ENCODE assay signal across 23 cellular contexts in genomic region chr6:157748839-157749571, GRCh38.
A peak's percentile ranks its signal among the peaks of the same experiment; 100 is the strongest.
DNase-seq lines count a peak whose midpoint lies in the region; ATAC-seq and TF ChIP-seq lines count a peak whose summit lies in the region.
"Had no signal": no experiment of that assay in that cellular context is flagged by ENCODE, and none has a peak within 500 bp of the region (broad histone marks: within the 10 kb centered on the region; RNA-seq: fewer than 3 reads in every experiment).

No MANE protein-coding gene starts in this region.

- no peak for DNase-seq in activated CD4-positive, alpha-beta memory T cell treated with anti-CD3 and anti-CD28 coated beads for 36 hours
- DNase-seq in activated CD4-positive, alpha-beta memory T cell treated with anti-CD3 and anti-CD28 coated beads, Interleukin-2, amount 10 ng/mL, durations not matched to agents 7 days and 5 days: no peak
- DNase-seq in CD8-positive, alpha-beta T cell: no peak
- no peak for DNase-seq in naive thymus-derived CD8-positive, alpha-beta T cell
- DNase-seq in MG63 (no peak), COLO668 (lab: John Stamatoyannopoulos, UW; ENCODE audit: unreplicated experiment) (no peak)
- DNase-seq: activated T-cell treated with anti-CD3 and anti-CD28 coated beads, Interleukin-2, amount 50 U/mL, for 1 hour; caudate nucleus; CD4-positive, alpha-beta memory T cell; NCI-H1092; NCI-H1694; NCI-H446; NCI-H748 treated with DMSO at 0.1 percent for 48 hours; sigmoid colon; SK-N-SH; stimulated activated CD4-positive, alpha-beta T cell treated with anti-CD3 and anti-CD28 coated beads, Interleukin-12 subunit alpha, Interleukin-12 subunit beta, amount 100 ng/mL, for 4 hours; stimulated activated CD4-positive, alpha-beta T cell treated with anti-CD3 and anti-CD28 coated beads, Interleukin-2, amount 100 ng/mL, for 48 hours; upper lobe of left lung had no signal

- peaks cover 7% of the 10 kb centered on the region for H3K9me3 Mint-ChIP-seq in activated CD4-positive, alpha-beta memory T cell treated with anti-CD3 and anti-CD28 coated beads for 36 hours
- H3K9me3 Mint-ChIP-seq in activated CD4-positive, alpha-beta memory T cell treated with anti-CD3 and anti-CD28 coated beads, Interleukin-2, amount 10 ng/mL, durations not matched to agents 7 days and 5 days: peaks cover 4% of the 10 kb centered on the region
- H3K9me3 Mint-ChIP-seq in CD8-positive, alpha-beta T cell: peaks cover 3% of the 10 kb centered on the region
- H3K9me3 Mint-ChIP-seq in activated naive CD8-positive, alpha-beta T cell (ENCODE audit: low read depth): peaks cover 5% of the 10 kb centered on the region
- H3K9me3 Mint-ChIP-seq in naive thymus-derived CD8-positive, alpha-beta T cell: peaks cover 0 to 30% (median 7%) of the 10 kb centered on the region in 9 donors

- no peaks in the 10 kb centered on the region for H3K9me3 ChIP-seq in CD8-positive, alpha-beta T cell (ENCODE audit: low read length)
- H3K9me3 ChIP-seq in MG63: no peaks in the 10 kb centered on the region; the same call in 1 of the 2 replicates
- H3K9me3 ChIP-seq: prostate gland, sigmoid colon, SK-N-SH, upper lobe of left lung had no signal

- H3K4me3 Mint-ChIP-seq in activated CD4-positive, alpha-beta memory T cell treated with anti-CD3 and anti-CD28 coated beads for 36 hours: no peak overlapping the region
- no peak overlapping the region for H3K4me3 Mint-ChIP-seq in activated CD4-positive, alpha-beta memory T cell treated with anti-CD3 and anti-CD28 coated beads, Interleukin-2, amount 10 ng/mL, durations not matched to agents 7 days and 5 days
- no peak overlapping the region for H3K4me3 Mint-ChIP-seq in CD8-positive, alpha-beta T cell
- peak overlapping the region; percentile 51 for H3K4me3 Mint-ChIP-seq in activated naive CD8-positive, alpha-beta T cell
- H3K4me3 Mint-ChIP-seq in naive thymus-derived CD8-positive, alpha-beta T cell: peak overlapping the region in 4 of 10 donors; percentile 22 to 39 (median 30)
- H3K4me3 Mint-ChIP-seq: CD4-positive, alpha-beta memory T cell had no signal

- peak overlapping the region; percentile 7 for H3K27ac Mint-ChIP-seq in activated CD4-positive, alpha-beta memory T cell treated with anti-CD3 and anti-CD28 coated beads for 36 hours
- no peak overlapping the region for H3K27ac Mint-ChIP-seq in activated CD4-positive, alpha-beta memory T cell treated with anti-CD3 and anti-CD28 coated beads, Interleukin-2, amount 10 ng/mL, durations not matched to agents 7 days and 5 days
- H3K27ac Mint-ChIP-seq in CD8-positive, alpha-beta T cell: peak overlapping the region; percentile 72
- peak overlapping the region; percentile 94 for H3K27ac Mint-ChIP-seq in activated naive CD8-positive, alpha-beta T cell
- peak overlapping the region in 9 of 10 donors; percentile 11 to 90 (median 52) for H3K27ac Mint-ChIP-seq in naive thymus-derived CD8-positive, alpha-beta T cell
- H3K27ac Mint-ChIP-seq: CD4-positive, alpha-beta memory T cell had no signal

- H3K4me1 ChIP-seq in CD8-positive, alpha-beta T cell (ENCODE audit: insufficient read depth, low read length): peaks cover 8% of the 10 kb centered on the region
- H3K4me1 ChIP-seq: prostate gland, sigmoid colon, upper lobe of left lung had no signal

- no peaks in the 10 kb centered on the region for H3K27me3 ChIP-seq in CD8-positive, alpha-beta T cell (ENCODE audit: insufficient read depth, low read length)
- no peaks in the 10 kb centered on the region for H3K27me3 ChIP-seq in MG63
- H3K27me3 ChIP-seq: sigmoid colon, upper lobe of left lung had no signal

- H3K4me1 Mint-ChIP-seq in activated CD4-positive, alpha-beta memory T cell treated with anti-CD3 and anti-CD28 coated beads for 36 hours (ENCODE audit: low read depth): peaks cover 48% of the 10 kb centered on the region
- peaks cover 8% of the 10 kb centered on the region for H3K4me1 Mint-ChIP-seq in activated CD4-positive, alpha-beta memory T cell treated with anti-CD3 and anti-CD28 coated beads, Interleukin-2, amount 10 ng/mL, durations not matched to agents 7 days and 5 days
- H3K4me1 Mint-ChIP-seq in CD8-positive, alpha-beta T cell (ENCODE audit: low read depth): peaks cover 15% of the 10 kb centered on the region
- peaks cover 60% of the 10 kb centered on the region for H3K4me1 Mint-ChIP-seq in activated naive CD8-positive, alpha-beta T cell (ENCODE audit: low read depth)
- H3K4me1 Mint-ChIP-seq in naive thymus-derived CD8-positive, alpha-beta T cell: peaks cover 8 to 18% (median 15%) of the 10 kb centered on the region in 4 donors

- H3K27me3 Mint-ChIP-seq in activated CD4-positive, alpha-beta memory T cell treated with anti-CD3 and anti-CD28 coated beads for 36 hours: peaks cover 2% of the 10 kb centered on the region
- peaks cover 16% of the 10 kb centered on the region for H3K27me3 Mint-ChIP-seq in activated CD4-positive, alpha-beta memory T cell treated with anti-CD3 and anti-CD28 coated beads, Interleukin-2, amount 10 ng/mL, durations not matched to agents 7 days and 5 days
- no peaks in the 10 kb centered on the region for H3K27me3 Mint-ChIP-seq in CD8-positive, alpha-beta T cell (ENCODE audit: low read depth)
- no peaks in the 10 kb centered on the region for H3K27me3 Mint-ChIP-seq in activated naive CD8-positive, alpha-beta T cell
- H3K27me3 Mint-ChIP-seq in naive thymus-derived CD8-positive, alpha-beta T cell: peaks cover 0 to 2% (median 0%) of the 10 kb centered on the region in 5 donors

- H3K27ac ChIP-seq in CD8-positive, alpha-beta T cell (ENCODE audit: low read depth, low read length): no peak overlapping the region
- H3K27ac ChIP-seq: prostate gland, sigmoid colon, upper lobe of left lung had no signal

- CTCF ChIA-PET in activated CD4-positive, alpha-beta memory T cell treated with anti-CD3 and anti-CD28 coated beads for 36 hours (lab: Charles Lee): no interaction called here
- CTCF ChIA-PET in activated CD4-positive, alpha-beta memory T cell treated with anti-CD3 and anti-CD28 coated beads, Interleukin-2, amount 10 ng/mL, durations not matched to agents 7 days and 5 days (lab: Charles Lee): interaction anchor here (0.7 to 0.8 kb wide), 2 partner anchors 45 to 125 kb away, joined by 3 to 4 read pairs; no protein-coding TSS in a partner anchor
- CTCF ChIA-PET in CD8-positive, alpha-beta T cell (lab: Charles Lee): no interaction called here

- no peaks in the 10 kb centered on the region for H3K36me3 Mint-ChIP-seq in activated CD4-positive, alpha-beta memory T cell treated with anti-CD3 and anti-CD28 coated beads for 36 hours
- H3K36me3 Mint-ChIP-seq in activated CD4-positive, alpha-beta memory T cell treated with anti-CD3 and anti-CD28 coated beads, Interleukin-2, amount 10 ng/mL, durations not matched to agents 7 days and 5 days (ENCODE audit: low read depth): no peaks in the 10 kb centered on the region
- no peaks in the 10 kb centered on the region for H3K36me3 Mint-ChIP-seq in CD8-positive, alpha-beta T cell
- peaks cover 9% of the 10 kb centered on the region for H3K36me3 Mint-ChIP-seq in activated naive CD8-positive, alpha-beta T cell
- peaks cover 0 to 8% (median 0%) of the 10 kb centered on the region in 3 donors for H3K36me3 Mint-ChIP-seq in naive thymus-derived CD8-positive, alpha-beta T cell
- H3K36me3 Mint-ChIP-seq: CD4-positive, alpha-beta memory T cell had no signal

- no peak overlapping the region for H3K4me3 ChIP-seq in CD8-positive, alpha-beta T cell (ENCODE audit: low read depth, low read length)
- no peak overlapping the region for H3K4me3 ChIP-seq in MG63
- H3K4me3 ChIP-seq: prostate gland, sigmoid colon, upper lobe of left lung had no signal

- POLR2A ChIA-PET in activated CD4-positive, alpha-beta memory T cell treated with anti-CD3 and anti-CD28 coated beads for 36 hours (lab: Charles Lee): no interaction called here
- POLR2A ChIA-PET in activated CD4-positive, alpha-beta memory T cell treated with anti-CD3 and anti-CD28 coated beads, Interleukin-2, amount 10 ng/mL, durations not matched to agents 7 days and 5 days (lab: Charles Lee): no interaction called here
- POLR2A ChIA-PET in CD8-positive, alpha-beta T cell (lab: Charles Lee): interaction anchor here (0.7 kb wide), 1 partner anchor 328 kb away, joined by 3 read pairs; no protein-coding TSS in a partner anchor
- POLR2A ChIA-PET in naive thymus-derived CD8-positive, alpha-beta T cell (lab: Charles Lee): interaction anchor here (0.6 kb wide), 1 partner anchor 12 kb away, joined by 3 read pairs; no protein-coding TSS in a partner anchor

- no peak for ATAC-seq in CD8-positive, alpha-beta T cell
- peak in 1 of 2 donors; percentile 76 for ATAC-seq in naive thymus-derived CD8-positive, alpha-beta T cell
- no peak for ATAC-seq in HG03521 (IDR thresholded peaks at IDR 0.05; ENCODE audit: unreplicated experiment)
- ATAC-seq: activated CD4-positive, CD25-positive, alpha-beta regulatory T cell treated with anti-CD3 and anti-CD28 coated beads, Interleukin-2, amount 50 U/mL, for 24 hours; Right ventricle myocardium inferior had no signal

- TF ChIP-seq CTCF in CD8-positive, alpha-beta T cell (IDR thresholded peaks at IDR 0.05): no peak

- no peaks in the 10 kb centered on the region for H3K36me3 ChIP-seq in CD8-positive, alpha-beta T cell (ENCODE audit: insufficient read depth, low read length)
- H3K36me3 ChIP-seq in MG63: no peaks in the 10 kb centered on the region
- H3K36me3 ChIP-seq: prostate gland, sigmoid colon, upper lobe of left lung had no signal

- intact Hi-C loops in activated CD4-positive, alpha-beta memory T cell treated with anti-CD3 and anti-CD28 coated beads for 36 hours (cut with micrococcal nuclease): no loop called here
- intact Hi-C loops in CD8-positive, alpha-beta T cell (cut with DNase I, micrococcal nuclease): no loop called here

Comparison
In these comparisons a context has a peak if more than half of its experiments do, and no peak if none do; other contexts are left out.
1. POLR2A ChIA-PET loops: an anchor here in CD8-positive, alpha-beta T cell (0.7 kb wide) and naive thymus-derived CD8-positive, alpha-beta T cell (0.6 kb wide); none called in activated CD4-positive, alpha-beta memory T cell treated with anti-CD3 and anti-CD28 coated beads for 36 hours and activated CD4-positive, alpha-beta memory T cell treated with anti-CD3 and anti-CD28 coated beads, Interleukin-2, amount 10 ng/mL, durations not matched to agents 7 days and 5 days.